Comparison of ENCODE assay signal across 8 cellular contexts in genomic region chr17:42577140-42577531, GRCh38. TPM values are rescaled to one million over a fixed set of nuclear protein-coding genes. Genes with fewer than 3 reads are reported as not detected.
DNase-seq lines count a peak whose midpoint lies in the region; ATAC-seq and TF ChIP-seq lines count a peak whose summit lies in the region.

No MANE protein-coding gene starts in this region.

- WGBS in thymus: 10% methylated on average over 18 of the region's 18 CpGs

- ATAC-seq in Right ventricle myocardium inferior: no peak
- ATAC-seq in activated naive CD4-positive, alpha-beta T cell treated with anti-CD3 and anti-CD28 coated beads, Interleukin-2, amount 50 U/mL, for 72 hours: peak; percentile 13 to 18
- ATAC-seq in left colon: peak; percentile 18
- no peak for ATAC-seq in HG02588 (IDR thresholded peaks at IDR 0.05; ENCODE audit: unreplicated experiment)

- H3K27ac ChIP-seq in cardiac muscle cell (no peak overlapping the region), thymus (ENCODE audit: low read depth) (peak overlapping the region; percentile 67)

- H3K36me3 Mint-ChIP-seq in activated naive CD4-positive, alpha-beta T cell treated with anti-CD3 and anti-CD28 coated beads, Interleukin-2, amount 50 U/mL, for 72 hours: peaks cover 41 to 45% of the 10 kb centered on the region in 2 donors

- no peaks in the 10 kb centered on the region for H3K9me3 Mint-ChIP-seq in activated naive CD4-positive, alpha-beta T cell treated with anti-CD3 and anti-CD28 coated beads, Interleukin-2, amount 50 U/mL, for 72 hours

- H3K9me3 ChIP-seq in cardiac muscle cell (ENCODE audit: low read depth): no peaks in the 10 kb centered on the region
- H3K9me3 ChIP-seq in thymus (ENCODE audit: control insufficient read depth): no peaks in the 10 kb centered on the region

- H3K4me3 ChIP-seq in cardiac muscle cell (peak overlapping the region; percentile 64), thymus (ENCODE audit: low read length) (peak overlapping the region; percentile 80)

- H3K27me3 ChIP-seq in cardiac muscle cell (no peaks in the 10 kb centered on the region), thymus (ENCODE audit: control insufficient read depth, insufficient read depth) (no peaks in the 10 kb centered on the region)

- no peak for TF ChIP-seq CTCF in cardiac muscle cell (IDR thresholded peaks at IDR 0.05; ENCODE audit: low read depth, low read length)

- H3K4me1 ChIP-seq in cardiac muscle cell (ENCODE audit: low read depth) (no peaks in the 10 kb centered on the region), thymus (ENCODE audit: control insufficient read depth, insufficient read depth, low read length) (peaks cover 10% of the 10 kb centered on the region)

- DNase-seq in cardiac muscle cell (ENCODE audit: low read depth in 1 of 2, low spot score in 1 of 2) (no peak), Right ventricle myocardium inferior (ENCODE audit: missing footprints) (no peak), left colon (no peak), NCI-H446 (lab: John Stamatoyannopoulos, UW) (no peak)
- DNase-seq in activated naive CD4-positive, alpha-beta T cell treated with anti-CD3 and anti-CD28 coated beads, Interleukin-2, amount 50 U/mL, for 72 hours (ENCODE audit: low spot score in 2 of 2): no peak
- no peak for DNase-seq in activated CD8-positive, alpha-beta memory T cell treated with anti-CD3 and anti-CD28 coated beads, Interleukin-2, amount 50 U/mL, for 4 hours

- peak overlapping the region; percentile 86 to 100 for H3K27ac Mint-ChIP-seq in activated naive CD4-positive, alpha-beta T cell treated with anti-CD3 and anti-CD28 coated beads, Interleukin-2, amount 50 U/mL, for 72 hours

- intact Hi-C loops in Right ventricle myocardium inferior (cut with DNase I) (loop anchor here (5.0 to 10.0 kb wide), 2 partner anchors 185 to 248 kb away; partner anchors contain the start of genes BECN1 and RAMP2), left colon (cut with DNase I, micrococcal nuclease) (loop anchor here in 1 of 2 donors (10.0 kb wide), 1 partner anchor 108 kb away; the partner anchor contains the start of genes CCR10 and CNTNAP1)

- H3K36me3 ChIP-seq in cardiac muscle cell: peaks cover 31% of the 10 kb centered on the region
- H3K36me3 ChIP-seq in thymus (ENCODE audit: control insufficient read depth, insufficient read depth): peaks cover 50% of the 10 kb centered on the region

RNA-seq across cellular contexts. Expression of gene PSMC3IP, which starts 0.4 kb away (rescaled TPM):
- 6.2 and 6.6 TPM in 2 replicates for total RNA-seq in cardiac muscle cell
- 9.1 and 14.0 TPM in 2 replicates for polyA plus RNA-seq in cardiac muscle cell
- total RNA-seq in Right ventricle myocardium inferior: 3.4 TPM
- total RNA-seq in activated naive CD4-positive, alpha-beta T cell treated with anti-CD3 and anti-CD28 coated beads, Interleukin-2, amount 50 U/mL, for 72 hours: 10 to 100 TPM; 24.7 to 52.5 TPM
- total RNA-seq in left colon: 1 to 10 TPM; 1.6 to 2.2 TPM
- polyA plus RNA-seq in thymus: 5.1 TPM

RNA-seq across cellular contexts. Expression of gene MLX, which starts 10.2 kb away (rescaled TPM):
- total RNA-seq in cardiac muscle cell (22.4 and 28.1 TPM in 2 replicates), Right ventricle myocardium inferior (65.9 TPM), left colon (10 to 100 TPM; 95.1 to 98.8 TPM)
- polyA plus RNA-seq in cardiac muscle cell (37.1 and 47.3 TPM in 2 replicates), thymus (45.2 TPM)
- total RNA-seq in activated naive CD4-positive, alpha-beta T cell treated with anti-CD3 and anti-CD28 coated beads, Interleukin-2, amount 50 U/mL, for 72 hours: 10 to 100 TPM; 44.3 to 60.5 TPM

RNA-seq across cellular contexts. Expression of gene COASY, which starts 15.2 kb away (rescaled TPM):
- total RNA-seq in cardiac muscle cell: 32.5 and 43.5 TPM in 2 replicates
- 74.7 and 97.4 TPM in 2 replicates for polyA plus RNA-seq in cardiac muscle cell
- total RNA-seq in Right ventricle myocardium inferior: 45.6 TPM
- 100 to 1,000 TPM in 1 of 2 donors, 10 to 100 TPM in 1; 86.4 to 124 TPM for total RNA-seq in activated naive CD4-positive, alpha-beta T cell treated with anti-CD3 and anti-CD28 coated beads, Interleukin-2, amount 50 U/mL, for 72 hours
- total RNA-seq in left colon: 100 to 1,000 TPM in 1 of 2 donors, 10 to 100 TPM in 1; 92.6 to 122 TPM
- 89.3 TPM for polyA plus RNA-seq in thymus

RNA-seq across cellular contexts. Expression of gene HSD17B1, which starts 24.4 kb away (rescaled TPM):
- total RNA-seq in cardiac muscle cell (4.3 and 6.0 TPM in 2 replicates), Right ventricle myocardium inferior (1.4 TPM), left colon (under 1 TPM; 0.85 to 0.98 TPM)
- polyA plus RNA-seq in cardiac muscle cell (2.8 and 3.0 TPM in 2 replicates), thymus (6.1 TPM)
- 1 to 10 TPM in 1 of 2 donors, under 1 TPM in 1; 0.76 to 1.7 TPM for total RNA-seq in activated naive CD4-positive, alpha-beta T cell treated with anti-CD3 and anti-CD28 coated beads, Interleukin-2, amount 50 U/mL, for 72 hours

RNA-seq across cellular contexts. Expression of gene RETREG3, which starts 32.0 kb away (rescaled TPM):
- total RNA-seq in cardiac muscle cell: 47.7 and 56.4 TPM in 2 replicates
- 46.9 and 48.0 TPM in 2 replicates for polyA plus RNA-seq in cardiac muscle cell
- 22.5 TPM for total RNA-seq in Right ventricle myocardium inferior
- total RNA-seq in activated naive CD4-positive, alpha-beta T cell treated with anti-CD3 and anti-CD28 coated beads, Interleukin-2, amount 50 U/mL, for 72 hours: 10 to 100 TPM; 39.4 to 44.8 TPM
- total RNA-seq in left colon: 10 to 100 TPM; 49.0 to 71.6 TPM
- 33.7 TPM for polyA plus RNA-seq in thymus

Comparison
In these comparisons a context has a peak if more than half of its experiments do, and no peak if none do; other contexts are left out.
1. ATAC-seq: peak in activated naive CD4-positive, alpha-beta T cell treated with anti-CD3 and anti-CD28 coated beads, Interleukin-2, amount 50 U/mL, for 72 hours (2 of 2) and left colon (single experiment); none in Right ventricle myocardium inferior (single experiment) and HG02588 (single experiment).